In genomic region chr5:75566710-75567309, GRCh38 we compare ENCODE assay signal across 9 cellular contexts. TPM values are rescaled to one million over a fixed set of nuclear protein-coding genes. Genes with fewer than 3 reads are reported as not detected.
DNase-seq lines count a peak whose midpoint lies in the region; ATAC-seq and TF ChIP-seq lines count a peak whose summit lies in the region.
"Had no signal": no experiment of that assay in that cellular context is flagged by ENCODE, and none has a peak within 500 bp of the region (broad histone marks: within the 10 kb centered on the region; RNA-seq: fewer than 3 reads in every experiment).

No MANE protein-coding gene starts in this region.

- H3K4me1 Mint-ChIP-seq in activated T-cell treated with anti-CD3 and anti-CD28 coated beads, Interleukin-2, amount 50 U/mL, for 72 hours (ENCODE audit: low read depth) = peaks cover 49% of the 10 kb centered on the region

- peaks cover 44% of the 10 kb centered on the region for H3K4me1 ChIP-seq in left ventricle myocardium inferior

- H3K36me3 ChIP-seq in left ventricle myocardium inferior = no peaks in the 10 kb centered on the region

- peaks cover 20% of the 10 kb centered on the region for H3K9me3 ChIP-seq in left ventricle myocardium inferior (replicated peaks)

- intact Hi-C loops in left ventricle myocardium inferior (cut with micrococcal nuclease) = no loop called here

- no peak for TF ChIP-seq CTCF in left ventricle myocardium inferior (IDR thresholded peaks at IDR 0.05; ENCODE audit: borderline replicate concordance)

- H3K27me3 ChIP-seq in left ventricle myocardium inferior (ENCODE audit: low read depth) = no peaks in the 10 kb centered on the region
- H3K27me3 ChIP-seq: BLaER1 had no signal

- peak; percentile 3 for DNase-seq in NCI-H345 (lab: John Stamatoyannopoulos, UW)
- DNase-seq in NCI-H345 treated with DMSO at 0.1 percent for 48 hours (lab: John Stamatoyannopoulos, UW; ENCODE audit: unreplicated experiment) = no peak
- peak; percentile 38 for DNase-seq in NCI-H446 treated with DMSO at 0.1 percent for 48 hours (lab: John Stamatoyannopoulos, UW)
- peak; percentile 55 to 73 for DNase-seq in activated T-cell treated with anti-CD3 and anti-CD28 coated beads, Interleukin-2, amount 50 U/mL, for 72 hours
- no peak for DNase-seq in left ventricle myocardium inferior
- DNase-seq in stimulated activated CD4-positive, alpha-beta T cell treated with anti-CD3 and anti-CD28 coated beads, Interleukin-12 subunit alpha, Interleukin-12 subunit beta, amount 100 ng/mL, for 48 hours (ENCODE audit: low read depth in 2 of 3, low spot score in 1 of 3) = peak; percentile 32 to 47 (median 46)
- no peak for DNase-seq in NCI-H2081 (lab: John Stamatoyannopoulos, UW)

- peaks cover 13 to 17% of the 10 kb centered on the region in 2 donors for H3K9me3 Mint-ChIP-seq in activated T-cell treated with anti-CD3 and anti-CD28 coated beads, Interleukin-2, amount 50 U/mL, for 72 hours

- peak; percentile 79 for ATAC-seq in HG02840 (IDR thresholded peaks at IDR 0.05; ENCODE audit: low FRiP score, unreplicated experiment)
- peak; percentile 89 for ATAC-seq in activated T-cell treated with anti-CD3 and anti-CD28 coated beads, Interleukin-2, amount 50 U/mL, for 72 hours (replicated peaks in 1 of 2)

- H3K27me3 Mint-ChIP-seq in activated T-cell treated with anti-CD3 and anti-CD28 coated beads, Interleukin-2, amount 50 U/mL, for 72 hours (ENCODE audit: low read depth) = no peaks in the 10 kb centered on the region

- H3K27ac ChIP-seq in left ventricle myocardium inferior (replicated peaks) = peak overlapping the region; percentile 73
- H3K27ac ChIP-seq: BLaER1 had no signal

- peak overlapping the region; percentile 10 for H3K4me3 ChIP-seq in left ventricle myocardium inferior
- H3K4me3 ChIP-seq: BLaER1 had no signal

- H3K36me3 Mint-ChIP-seq in activated T-cell treated with anti-CD3 and anti-CD28 coated beads, Interleukin-2, amount 50 U/mL, for 72 hours (ENCODE audit: insufficient read depth in 2 of 2) = peaks cover 25 to 38% of the 10 kb centered on the region in 2 donors

- H3K4me3 Mint-ChIP-seq in activated T-cell treated with anti-CD3 and anti-CD28 coated beads, Interleukin-2, amount 50 U/mL, for 72 hours = peak overlapping the region; percentile 64 to 78

- peak overlapping the region; percentile 78 for H3K27ac Mint-ChIP-seq in activated T-cell treated with anti-CD3 and anti-CD28 coated beads, Interleukin-2, amount 50 U/mL, for 72 hours

RNA-seq across cellular contexts. Expression of gene ANKDD1B, which starts 44.4 kb away (rescaled TPM):
- under 1 TPM; 0.23 to 0.26 TPM for total RNA-seq in activated T-cell treated with anti-CD3 and anti-CD28 coated beads, Interleukin-2, amount 50 U/mL, for 72 hours
- 0.27 TPM for total RNA-seq in left ventricle myocardium inferior

RNA-seq across cellular contexts. Expression of gene POLK, which starts 55.1 kb away (rescaled TPM):
- total RNA-seq in activated T-cell treated with anti-CD3 and anti-CD28 coated beads, Interleukin-2, amount 50 U/mL, for 72 hours = 10 to 100 TPM; 31.4 to 34.2 TPM
- 21.1 TPM for total RNA-seq in left ventricle myocardium inferior

RNA-seq across cellular contexts. Expression of gene CERT1, which starts 55.4 kb away (rescaled TPM):
- total RNA-seq in activated T-cell treated with anti-CD3 and anti-CD28 coated beads, Interleukin-2, amount 50 U/mL, for 72 hours = 10 to 100 TPM; 31.9 to 34.9 TPM
- 28.8 TPM for total RNA-seq in left ventricle myocardium inferior

Comparison
In these comparisons a context has a peak if more than half of its experiments do, and no peak if none do; other contexts are left out.
1. DNase-seq: peak in NCI-H345 (single experiment), NCI-H446 treated with DMSO at 0.1 percent for 48 hours (single experiment), activated T-cell treated with anti-CD3 and anti-CD28 coated beads, Interleukin-2, amount 50 U/mL, for 72 hours (2 of 2) and stimulated activated CD4-positive, alpha-beta T cell treated with anti-CD3 and anti-CD28 coated beads, Interleukin-12 subunit alpha, Interleukin-12 subunit beta, amount 100 ng/mL, for 48 hours (3 of 3); none in NCI-H345 treated with DMSO at 0.1 percent for 48 hours (single experiment), left ventricle myocardium inferior (single experiment) and NCI-H2081 (0 of 2).